Comparison of ENCODE assay signal across 8 cellular contexts in the genomic region with DNA sequence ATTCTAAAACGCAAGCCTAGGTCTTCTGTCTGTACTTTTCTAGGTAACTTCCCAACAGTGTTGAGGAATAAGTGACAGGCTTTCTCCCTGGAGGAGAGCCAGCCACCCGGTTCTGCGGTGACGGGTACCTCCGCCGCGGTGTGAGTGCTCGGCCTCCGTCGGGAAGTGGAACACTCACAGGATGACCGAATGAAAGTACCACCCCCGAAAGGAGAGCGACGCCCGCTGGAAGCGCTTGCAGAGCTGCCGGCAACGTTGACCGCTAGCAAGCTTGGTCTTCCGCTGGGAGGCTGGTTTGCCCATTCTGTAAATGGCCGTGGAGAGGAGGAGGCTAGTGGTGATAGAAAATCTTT. TPM values are rescaled to one million over a fixed set of nuclear protein-coding genes. Genes with fewer than 3 reads are reported as not detected.
A peak's percentile ranks its signal among the peaks of the same experiment; 100 is the strongest.
DNase-seq lines count a peak whose midpoint lies in the region; ATAC-seq, FAIRE-seq and TF ChIP-seq lines count a peak whose summit lies in the region.

No MANE protein-coding gene starts in this region.

- peak; percentile 78 for FAIRE-seq in GM12892 (lab: Jason Lieb, UNC)

- TF ChIP-seq POLR2A in GM12892 (IDR thresholded peaks at IDR 0.05; ENCODE audit: low read depth, low read length), result no peak

- peak; percentile 26 for ATAC-seq in HG02885 (IDR thresholded peaks at IDR 0.05; ENCODE audit: poor library complexity, unreplicated experiment)
- peak; percentile 78 for ATAC-seq in left lobe of liver
- no peak for ATAC-seq in HG02973 (IDR thresholded peaks at IDR 0.05; ENCODE audit: unreplicated experiment)

- DNase-seq in GM12892 (ENCODE audit: insufficient read length) (no peak), SW480 (ENCODE audit: low spot score) (peak; percentile 82), choroid plexus epithelial cell (ENCODE audit: low read depth) (peak; percentile 89), left lobe of liver (ENCODE audit: low spot score) (peak; percentile 85), anterior cingulate cortex (lab: John Stamatoyannopoulos, UW) (no peak)
- DNase-seq in stimulated activated CD4-positive, alpha-beta T cell treated with anti-CD3 and anti-CD28 coated beads, Interleukin-4, amount 100 ng/mL, for 48 hours (ENCODE audit: low read depth in 2 of 2), result peak; percentile 13 to 14

- H3K4me3 ChIP-seq in choroid plexus epithelial cell (ENCODE audit: low read depth, low read length), result peak overlapping the region; percentile 91

- TF ChIP-seq CTCF in choroid plexus epithelial cell (conservative IDR thresholded peaks at IDR 0.05; ENCODE audit: low read depth, low read length), result peak; percentile 32

RNA-seq across cellular contexts. Expression of a gene that starts 0.6 kb away (rescaled TPM):
- 2.9 TPM for polyA plus RNA-seq in GM12892 (2012; ENCODE audit: missing spikeins)
- 6.8 TPM for total RNA-seq in left lobe of liver

RNA-seq across cellular contexts. Expression of a gene that starts 57.1 kb away (rescaled TPM):
- polyA plus RNA-seq in GM12892 (2012; ENCODE audit: missing spikeins), result 0.17 TPM
- total RNA-seq in left lobe of liver, result 13.7 TPM

Comparison
In these comparisons a context has a peak if more than half of its experiments do, and no peak if none do; other contexts are left out.
1. DNase-seq: peak in SW480 (single experiment), choroid plexus epithelial cell (single experiment), left lobe of liver (single experiment) and stimulated activated CD4-positive, alpha-beta T cell treated with anti-CD3 and anti-CD28 coated beads, Interleukin-4, amount 100 ng/mL, for 48 hours (2 of 2); none in GM12892 (single experiment) and anterior cingulate cortex (0 of 58).